13 cellular contexts compared by ENCODE assay signal in genomic region chr9:120922404-120923173, GRCh38. TPM values are rescaled to one million over a fixed set of nuclear protein-coding genes. Genes with fewer than 3 reads are reported as not detected.
A peak's percentile ranks its signal among the peaks of the same experiment; 100 is the strongest.
DNase-seq lines count a peak whose midpoint lies in the region; ATAC-seq, FAIRE-seq and TF ChIP-seq lines count a peak whose summit lies in the region.
"Had no signal": no experiment of that assay in that cellular context is flagged by ENCODE, and none has a peak within 500 bp of the region (broad histone marks: within the 10 kb centered on the region; RNA-seq: fewer than 3 reads in every experiment).

No MANE protein-coding gene starts in this region.

- TF ChIP-seq EP300 in K562 (IDR thresholded peaks at IDR 0.05; ENCODE audit: low read length) = no peak

- H3K4me3 ChIP-seq in OCI-LY7 (ENCODE audit: low read depth, low read length, poor library complexity, severe bottlenecking) (no peak overlapping the region), K562 (no peak overlapping the region), A673 (ENCODE audit: low read depth, low read length, poor library complexity, severe bottlenecking) (no peak overlapping the region)

- H3K4me3 Mint-ChIP-seq in stimulated activated effector memory CD8-positive, alpha-beta T cell treated with anti-CD3 and anti-CD28 coated beads, Interleukin-12 subunit alpha, Interleukin-12 subunit beta, amount 100 ng/mL, for 72 hours = peak overlapping the region; percentile 87
- H3K4me3 Mint-ChIP-seq: brain, endodermal cell had no signal

- TF ChIP-seq POLR2A in K562 (conservative IDR thresholded peaks at IDR 0.05) = no peak

- no peaks in the 10 kb centered on the region for H3K9me3 Mint-ChIP-seq in stimulated activated effector memory CD8-positive, alpha-beta T cell treated with anti-CD3 and anti-CD28 coated beads, Interleukin-12 subunit alpha, Interleukin-12 subunit beta, amount 100 ng/mL, for 72 hours

- H3K9me3 ChIP-seq in OCI-LY7 (ENCODE audit: low read length) = no peaks in the 10 kb centered on the region
- H3K9me3 ChIP-seq in K562 (replicated peaks; ENCODE audit: control insufficient read depth, insufficient read depth, low read depth, low read length) = no peaks in the 10 kb centered on the region
- H3K9me3 ChIP-seq in A673 (ENCODE audit: low read depth, low read length, poor library complexity, severe bottlenecking) = no peaks in the 10 kb centered on the region

- H3K27ac ChIP-seq in OCI-LY7 (ENCODE audit: low read depth, low read length, poor library complexity, severe bottlenecking) (no peak overlapping the region), K562 (ENCODE audit: extremely low read depth, low read depth, low read length) (no peak overlapping the region), A673 (ENCODE audit: low read depth, low read length, poor library complexity, severe bottlenecking) (no peak overlapping the region)

- H4K20me1 ChIP-seq in OCI-LY7 (ENCODE audit: insufficient read depth, low read length) = no peaks in the 10 kb centered on the region
- no peaks in the 10 kb centered on the region for H4K20me1 ChIP-seq in K562 (replicated peaks; ENCODE audit: control insufficient read depth, insufficient read depth, low read length)

- FAIRE-seq in K562 (lab: Jason Lieb, UNC) = no peak

- H3K4me2 ChIP-seq in OCI-LY7 (ENCODE audit: low read length) = peak overlapping the region; percentile 59
- H3K4me2 ChIP-seq in K562 (ENCODE audit: insufficient read depth, low read length) = no peak overlapping the region

- peaks cover 95% of the 10 kb centered on the region for H3K36me3 Mint-ChIP-seq in stimulated activated effector memory CD8-positive, alpha-beta T cell treated with anti-CD3 and anti-CD28 coated beads, Interleukin-12 subunit alpha, Interleukin-12 subunit beta, amount 100 ng/mL, for 72 hours
- H3K36me3 Mint-ChIP-seq: brain had no signal

- no peak for TF ChIP-seq RAD21 in K562 (CRISPR knock-in tag; conservative IDR thresholded peaks at IDR 0.05 in 1 of 2, IDR thresholded peaks at IDR 0.05 in 1 of 2)

- no peaks in the 10 kb centered on the region for H3K9me2 ChIP-seq in OCI-LY7 (ENCODE audit: insufficient read depth, low read length)

- 56% methylated on average over 7 of the region's 7 CpGs for WGBS in K562 (ENCODE audit: insufficient coverage, low coverage, missing lambda C conversion rate)

- H3K27me3 ChIP-seq in K562 (ENCODE audit: control insufficient read depth in 2 of 2, insufficient read depth in 2 of 2, low read length in 2 of 2) = no peaks in the 10 kb centered on the region
- no peaks in the 10 kb centered on the region for H3K27me3 ChIP-seq in A673 (replicated peaks; ENCODE audit: insufficient read depth, low read depth, low read length, poor library complexity)

- ATAC-seq in K562 = no peak
- no peak for ATAC-seq in stimulated activated effector memory CD8-positive, alpha-beta T cell treated with anti-CD3 and anti-CD28 coated beads, Interleukin-12 subunit alpha, Interleukin-12 subunit beta, amount 100 ng/mL, for 72 hours

- peak; percentile 58 for DNase-seq in activated CD8-positive, alpha-beta memory T cell treated with anti-CD3 and anti-CD28 coated beads for 24 hours
- DNase-seq in activated CD8-positive, alpha-beta memory T cell treated with anti-CD3 and anti-CD28 coated beads, Interleukin-2, amount 50 U/mL, for 4 hours = no peak
- DNase-seq in OCI-LY7 (ENCODE audit: low spot score) (no peak), K562 (ENCODE audit: extremely low read depth in 1 of 4, low spot score in 3 of 4) (no peak), A673 (ENCODE audit: low spot score) (no peak), DMS153 treated with DMSO at 0.1 percent for 48 hours (lab: John Stamatoyannopoulos, UW; ENCODE audit: unreplicated experiment) (no peak)
- DNase-seq in stimulated activated effector memory CD8-positive, alpha-beta T cell treated with anti-CD3 and anti-CD28 coated beads, Interleukin-12 subunit alpha, Interleukin-12 subunit beta, amount 100 ng/mL, for 72 hours (ENCODE audit: low spot score in 2 of 2) = no peak
- no peak for DNase-seq in effector CD4-positive, alpha-beta T cell
- DNase-seq: DMS 273 treated with DMSO at 0.1 percent for 48 hours, endodermal cell, MV-4-11, NCI-H226 had no signal

- H3K9me1 ChIP-seq in K562 (ENCODE audit: control insufficient read depth, insufficient read depth, low read length) = no peaks in the 10 kb centered on the region

- no peak for TF ChIP-seq CTCF in OCI-LY7 (conservative IDR thresholded peaks at IDR 0.05; ENCODE audit: low read length)
- TF ChIP-seq CTCF in K562 (IDR thresholded peaks at IDR 0.05 in 2 of 3, conservative IDR thresholded peaks at IDR 0.05 in 1 of 3; ENCODE audit: insufficient read depth in 2 of 3, low read depth in 1 of 3, low read length in 3 of 3) = no peak
- TF ChIP-seq CTCF in A673 (conservative IDR thresholded peaks at IDR 0.05; ENCODE audit: low read depth, low read length) = no peak

- H2AFZ ChIP-seq in OCI-LY7 (ENCODE audit: low read length) = peak overlapping the region; percentile 52; the same call in 1 of the 2 replicates
- H2AFZ ChIP-seq in K562 (ENCODE audit: low read depth, low read length) = 0 out of 2 replicates have a peak overlapping the region, but pooled peaks have one; percentile 6

- BruUV-seq in OCI-LY7 (replicated peaks; lab: Mats Ljungman, UMichigan) (no TSS peak), K562 (replicated peaks; lab: Mats Ljungman, UMichigan) (no TSS peak), A673 (replicated peaks; lab: Mats Ljungman, UMichigan) (no TSS peak)

- in situ Hi-C loops in K562 (cut with MboI) = no loop called here

- CTCF ChIA-PET in OCI-LY7 (lab: Charles Lee; ENCODE audit: unreplicated experiment) = interaction anchor here (0.7 to 1.3 kb wide), 2 partner anchors 15 to 20 kb away, joined by 3 read pairs; no protein-coding TSS in a partner anchor
- CTCF ChIA-PET in K562 (lab: Yijun Ruan, JAX; ENCODE audit: low intra/inter-chr PET ratio) = no interaction called here
- CTCF ChIA-PET in A673 (lab: Charles Lee) = no interaction called here

- H3K36me3 ChIP-seq in OCI-LY7 (ENCODE audit: insufficient read depth, low read length) = peaks cover 32% of the 10 kb centered on the region
- H3K36me3 ChIP-seq in K562 (ENCODE audit: control insufficient read depth, insufficient read depth, low read length) = no peaks in the 10 kb centered on the region
- H3K36me3 ChIP-seq in A673 (ENCODE audit: insufficient read depth, low read length, poor library complexity, severe bottlenecking) = no peaks in the 10 kb centered on the region

- intact Hi-C loops in OCI-LY7 (cut with micrococcal nuclease; ENCODE audit: unreplicated experiment) = loop anchor here (10.0 kb wide), 1 partner anchor 1022 kb away; no protein-coding TSS in a partner anchor
- intact Hi-C loops in K562 (cut with micrococcal nuclease) = no loop called here
- intact Hi-C loops in A673 (cut with micrococcal nuclease; ENCODE audit: unreplicated experiment) = no loop called here

- H3K4me1 Mint-ChIP-seq in stimulated activated effector memory CD8-positive, alpha-beta T cell treated with anti-CD3 and anti-CD28 coated beads, Interleukin-12 subunit alpha, Interleukin-12 subunit beta, amount 100 ng/mL, for 72 hours = peaks cover 79% of the 10 kb centered on the region

- peak overlapping the region; percentile 100 for H3K27ac Mint-ChIP-seq in stimulated activated effector memory CD8-positive, alpha-beta T cell treated with anti-CD3 and anti-CD28 coated beads, Interleukin-12 subunit alpha, Interleukin-12 subunit beta, amount 100 ng/mL, for 72 hours
- H3K27ac Mint-ChIP-seq: endodermal cell had no signal

- H3K79me2 ChIP-seq in OCI-LY7 (ENCODE audit: insufficient read depth, low read depth, low read length) = no peaks in the 10 kb centered on the region
- no peaks in the 10 kb centered on the region for H3K79me2 ChIP-seq in K562 (ENCODE audit: control insufficient read depth, insufficient read depth, low read length)

- no peak overlapping the region for H3K9ac ChIP-seq in K562 (ENCODE audit: insufficient read depth in 1 of 2, low read depth in 2 of 2, low read length in 2 of 2)

- H3K4me1 ChIP-seq in OCI-LY7 (ENCODE audit: insufficient read depth, low read length, poor library complexity, severe bottlenecking) (peaks cover 77% of the 10 kb centered on the region), K562 (replicated peaks in 1 of 2; ENCODE audit: control insufficient read depth in 2 of 2, insufficient read depth in 2 of 2, low read length in 2 of 2) (peaks cover 19 to 40% of the 10 kb centered on the region in 2 experiments), A673 (ENCODE audit: insufficient read depth, low read length, poor library complexity, severe bottlenecking) (peaks cover 7% of the 10 kb centered on the region)

- POLR2A ChIA-PET in OCI-LY7 (lab: Charles Lee) (interaction anchor here (1.3 to 21.2 kb wide), 4 partner anchors 9 to 32 kb away, joined by 3 to 372 read pairs (median 5); no protein-coding TSS in a partner anchor), K562 (lab: Yijun Ruan, JAX) (interaction anchor here (0.8 to 1.9 kb wide), 4 partner anchors 9 to 12 kb away, joined by 3 to 7 read pairs (median 6); no protein-coding TSS in a partner anchor), A673 (lab: Charles Lee; ENCODE audit: low non-redundant PET) (no interaction called here)

RNA-seq across cellular contexts. Expression of gene TRAF1, which starts 4.0 kb away (rescaled TPM):
- 23.7 and 24.2 TPM in 2 replicates for total RNA-seq in OCI-LY7 (2014; rRNA removed; shearing (Covaris generic))
- total RNA-seq in OCI-LY7 (2022) = 40.3 and 50.5 TPM in 2 replicates
- total RNA-seq in K562 (2011; cell fraction: chromatin; rRNA removed; ENCODE audit: low replicate concordance) = 2.6 and 5.9 TPM in 2 replicates
- total RNA-seq in K562 (2011; cell fraction: nucleolus; rRNA removed) = 3.0 and 4.3 TPM in 2 replicates
- 2.1 and 2.3 TPM in 2 replicates for total RNA-seq in K562 (2011; cell fraction: nucleoplasm; rRNA removed)
- total RNA-seq in K562 (2014; rRNA removed) = not detected in 2 replicates
- 0.04 TPM in 1 of 2 replicates, not detected in the other for total RNA-seq in K562 (2014; rRNA removed; fragmentation: Illumina TruSeq; extraction: Trizol)
- 0.04 TPM in 1 of 2 replicates, not detected in the other for total RNA-seq in K562 (2015; rRNA removed; fragmentation: Illumina TruSeq; extraction: Trizol)
- total RNA-seq in K562 (2021) = 0.38 and 0.47 TPM in 2 replicates
- 0.37 and 1.1 TPM in 2 replicates for polyA plus RNA-seq in K562 (2011; rRNA removed)
- polyA plus RNA-seq in K562 (2011; cell fraction: cytosol; rRNA removed) = 0.29 and 1.3 TPM in 2 replicates
- 0.18 and 1.4 TPM in 2 replicates for polyA plus RNA-seq in K562 (2011; cell fraction: nucleus; rRNA removed)
- polyA plus RNA-seq in K562 (2012) = 0.13 and 0.18 TPM in 2 replicates
- 0.06 and 0.12 TPM in 2 replicates for polyA plus RNA-seq in K562 (2014; fragmentation: Illumina TruSeq; extraction: Trizol)
- under 1 TPM in 1 of 2 experiments, not detected in 1; 0.01 TPM for polyA plus RNA-seq in K562 (2014; fragmentation: Nextera tagmentation; extraction: Ambion mirVana)
- polyA plus RNA-seq in K562 (2014; rRNA removed) = 0.01 and 0.03 TPM in 2 replicates
- 1.3 and 3.1 TPM in 2 replicates for polyA minus RNA-seq in K562 (2011; rRNA and poly(A)+ RNA removed)
- 0.76 TPM in 1 of 2 replicates, not detected in the other for polyA minus RNA-seq in K562 (2011; cell fraction: cytosol; rRNA and poly(A)+ RNA removed)
- polyA minus RNA-seq in K562 (2011; cell fraction: nucleus; rRNA and poly(A)+ RNA removed) = 0.89 and 2.3 TPM in 2 replicates
- total RNA-seq in A673 (2021) = 0.73 and 0.85 TPM in 2 replicates

RNA-seq across cellular contexts. Expression of gene PHF19, which starts 45.6 kb away (rescaled TPM):
- total RNA-seq in OCI-LY7 (2014; rRNA removed; shearing (Covaris generic)) = 102 and 108 TPM in 2 replicates
- 211 and 214 TPM in 2 replicates for total RNA-seq in OCI-LY7 (2022)
- 622 and 1,187 TPM in 2 replicates for total RNA-seq in K562 (2011; cell fraction: chromatin; rRNA removed; ENCODE audit: low replicate concordance)
- total RNA-seq in K562 (2011; cell fraction: nucleolus; rRNA removed) = 570 and 625 TPM in 2 replicates
- 592 and 663 TPM in 2 replicates for total RNA-seq in K562 (2011; cell fraction: nucleoplasm; rRNA removed)
- total RNA-seq in K562 (2014; rRNA removed) = 255 and 312 TPM in 2 replicates
- 191 and 211 TPM in 2 replicates for total RNA-seq in K562 (2014; rRNA removed; fragmentation: Illumina TruSeq; extraction: Trizol)
- total RNA-seq in K562 (2015; rRNA removed; fragmentation: Illumina TruSeq; extraction: Trizol) = 240 and 241 TPM in 2 replicates
- total RNA-seq in K562 (2021) = 372 and 373 TPM in 2 replicates
- 403 and 414 TPM in 2 replicates for polyA plus RNA-seq in K562 (2011; rRNA removed)
- 475 and 721 TPM in 2 replicates for polyA plus RNA-seq in K562 (2011; cell fraction: cytosol; rRNA removed)
- polyA plus RNA-seq in K562 (2011; cell fraction: nucleus; rRNA removed) = 1,109 and 1,436 TPM in 2 replicates
- polyA plus RNA-seq in K562 (2012) = 275 and 342 TPM in 2 replicates
- polyA plus RNA-seq in K562 (2014; fragmentation: Illumina TruSeq; extraction: Trizol) = 292 and 365 TPM in 2 replicates
- polyA plus RNA-seq in K562 (2014; fragmentation: Nextera tagmentation; extraction: Ambion mirVana) = 100 to 1,000 TPM in 1 of 2 experiments, 10 to 100 TPM in 1; 95.8 to 140 TPM
- polyA plus RNA-seq in K562 (2014; rRNA removed) = 312 TPM in 2 replicates
- 333 and 440 TPM in 2 replicates for polyA minus RNA-seq in K562 (2011; rRNA and poly(A)+ RNA removed)
- polyA minus RNA-seq in K562 (2011; cell fraction: cytosol; rRNA and poly(A)+ RNA removed) = 286 and 300 TPM in 2 replicates
- polyA minus RNA-seq in K562 (2011; cell fraction: nucleus; rRNA and poly(A)+ RNA removed) = 297 and 330 TPM in 2 replicates
- 75.7 and 77.4 TPM in 2 replicates for total RNA-seq in A673 (2021)
